In the genomic region with DNA sequence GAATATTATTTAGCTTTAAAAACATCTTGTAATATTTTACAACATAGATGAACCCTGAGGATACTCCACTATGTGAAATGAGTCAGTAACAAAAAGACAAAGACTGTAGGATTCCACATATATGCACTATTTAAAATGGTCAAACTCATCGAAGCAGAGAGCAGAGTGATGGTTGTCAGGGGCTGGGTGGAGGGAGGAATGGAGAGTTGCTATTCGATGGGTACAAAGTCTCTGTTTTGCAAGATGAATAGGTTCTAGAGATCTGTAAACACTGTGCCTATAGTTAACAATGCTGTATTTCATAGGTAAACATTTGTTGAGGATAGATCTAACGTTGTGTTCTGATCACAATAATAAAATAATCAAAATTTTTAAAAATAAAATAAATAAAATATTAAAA, we compare ENCODE assay signal across 29 cellular contexts.
"Had no signal": no experiment of that assay in that cellular context is flagged by ENCODE, and none has a peak within 500 bp of the region (broad histone marks: within the 10 kb centered on the region; RNA-seq: fewer than 3 reads in every experiment).

No MANE protein-coding gene starts in this region.

- H3K9me3 ChIP-seq: ascending aorta, breast epithelium, colonic mucosa, esophagus squamous epithelium, gastroesophageal sphincter, heart right ventricle had no signal

- H3K36me3 Mint-ChIP-seq: activated CD4-positive, alpha-beta memory T cell treated with anti-CD3 and anti-CD28 coated beads for 36 hours; activated CD8-positive, alpha-beta memory T cell treated with anti-CD3 and anti-CD28 coated beads, Interleukin-2, amount 10 ng/mL, durations not matched to agents 7 days and 5 days; activated naive CD4-positive, alpha-beta T cell treated with anti-CD3 and anti-CD28 coated beads, Interleukin-2, amount 10 ng/mL, durations not matched to agents 7 days and 5 days; activated naive CD4-positive, alpha-beta T cell treated with anti-CD3 and anti-CD28 coated beads, Interleukin-2, amount 50 U/mL, for 72 hours; activated naive CD8-positive, alpha-beta T cell treated with anti-CD3 and anti-CD28 coated beads, Interleukin-2, amount 10 ng/mL, durations not matched to agents 7 days and 5 days; brain had no signal

- H3K27me3 Mint-ChIP-seq: activated CD4-positive, alpha-beta memory T cell treated with anti-CD3 and anti-CD28 coated beads for 36 hours; activated CD4-positive, alpha-beta T cell treated with anti-CD3 and anti-CD28 coated beads for 36 hours; activated CD4-positive, alpha-beta T cell treated with anti-CD3 and anti-CD28 coated beads, Interleukin-2, amount 10 ng/mL, durations not matched to agents 24 days and 14 days; activated CD8-positive, alpha-beta memory T cell treated with anti-CD3 and anti-CD28 coated beads, Interleukin-2, amount 10 ng/mL, durations not matched to agents 7 days and 5 days; activated naive CD4-positive, alpha-beta T cell treated with anti-CD3 and anti-CD28 coated beads, Interleukin-2, amount 10 ng/mL, durations not matched to agents 7 days and 5 days; activated naive CD8-positive, alpha-beta T cell treated with anti-CD3 and anti-CD28 coated beads, Interleukin-2, amount 10 ng/mL, durations not matched to agents 7 days and 5 days; activated T-cell treated with anti-CD3 and anti-CD28 coated beads, Interleukin-2, amount 50 U/mL, for 24 hours had no signal

- H3K27ac Mint-ChIP-seq: activated CD4-positive, alpha-beta memory T cell treated with anti-CD3 and anti-CD28 coated beads for 36 hours; activated CD4-positive, alpha-beta T cell treated with anti-CD3 and anti-CD28 coated beads for 36 hours; activated CD4-positive, alpha-beta T cell treated with anti-CD3 and anti-CD28 coated beads, Interleukin-2, amount 10 ng/mL, durations not matched to agents 24 days and 14 days; activated CD8-positive, alpha-beta memory T cell treated with anti-CD3 and anti-CD28 coated beads, Interleukin-2, amount 10 ng/mL, durations not matched to agents 7 days and 5 days; activated CD8-positive, alpha-beta T cell treated with anti-CD3 and anti-CD28 coated beads, Interleukin-2, amount 10 ng/mL, durations not matched to agents 7 days and 5 days; activated naive CD4-positive, alpha-beta T cell treated with anti-CD3 and anti-CD28 coated beads, Interleukin-2, amount 10 ng/mL, durations not matched to agents 7 days and 5 days; activated naive CD4-positive, alpha-beta T cell treated with anti-CD3 and anti-CD28 coated beads, Interleukin-2, amount 50 U/mL, for 72 hours; activated naive CD8-positive, alpha-beta T cell treated with anti-CD3 and anti-CD28 coated beads, Interleukin-2, amount 10 ng/mL, durations not matched to agents 7 days and 5 days; activated T-cell treated with anti-CD3 and anti-CD28 coated beads, Interleukin-2, amount 50 U/mL, for 24 hours; activated T-cell treated with anti-CD3 and anti-CD28 coated beads, Interleukin-2, amount 50 U/mL, for 72 hours; brain had no signal

- H3K4me1 ChIP-seq: ascending aorta, breast epithelium, colonic mucosa, esophagus squamous epithelium, gastroesophageal sphincter, heart right ventricle had no signal

- H3K9me3 Mint-ChIP-seq: activated CD4-positive, alpha-beta T cell treated with anti-CD3 and anti-CD28 coated beads, Interleukin-2, amount 10 ng/mL, durations not matched to agents 24 days and 14 days; activated naive CD4-positive, alpha-beta T cell treated with anti-CD3 and anti-CD28 coated beads, Interleukin-2, amount 10 ng/mL, durations not matched to agents 7 days and 5 days had no signal

- H3K36me3 ChIP-seq: ascending aorta, breast epithelium, cardiac muscle cell, colonic mucosa, esophagus squamous epithelium, gastroesophageal sphincter, heart right ventricle had no signal

- H3K4me3 ChIP-seq: ascending aorta, breast epithelium, cardiac muscle cell, colonic mucosa, esophagus squamous epithelium, gastroesophageal sphincter, heart right ventricle had no signal

- DNase-seq: activated CD4-positive, alpha-beta memory T cell treated with anti-CD3 and anti-CD28 coated beads for 36 hours; activated CD4-positive, alpha-beta T cell treated with anti-CD3 and anti-CD28 coated beads for 36 hours; activated CD4-positive, alpha-beta T cell treated with anti-CD3 and anti-CD28 coated beads, Interleukin-2, amount 10 ng/mL, durations not matched to agents 24 days and 14 days; activated CD4-positive, CD25-positive, alpha-beta regulatory T cell; activated CD4-positive, CD25-positive, alpha-beta regulatory T cell treated with anti-CD3 and anti-CD28 coated beads, Interleukin-2, amount 50 U/mL, for 72 hours; activated CD8-positive, alpha-beta memory T cell treated with anti-CD3 and anti-CD28 coated beads, Interleukin-2, amount 10 ng/mL, durations not matched to agents 7 days and 5 days; activated CD8-positive, alpha-beta memory T cell treated with anti-CD3 and anti-CD28 coated beads, Interleukin-2, amount 50 U/mL, for 4 hours; activated CD8-positive, alpha-beta T cell treated with anti-CD3 and anti-CD28 coated beads, Interleukin-2, amount 10 ng/mL, durations not matched to agents 7 days and 5 days; activated gamma-delta T cell; activated naive CD4-positive, alpha-beta T cell; activated naive CD4-positive, alpha-beta T cell treated with anti-CD3 and anti-CD28 coated beads, Interleukin-2, amount 10 ng/mL, durations not matched to agents 7 days and 5 days; activated naive CD8-positive, alpha-beta T cell treated with anti-CD3 and anti-CD28 coated beads, Interleukin-2, amount 10 ng/mL, durations not matched to agents 7 days and 5 days; activated T-cell treated with anti-CD3 and anti-CD28 coated beads for 4 hours; activated T-cell treated with anti-CD3 and anti-CD28 coated beads, Interleukin-2, amount 50 U/mL, for 24 hours; activated T-cell treated with anti-CD3 and anti-CD28 coated beads, Interleukin-2, amount 50 U/mL, for 72 hours; central memory CD4-positive, alpha-beta T cell; cerebellar nuclear complex; colonic mucosa; effector CD8-positive, alpha-beta T cell; esophagus squamous epithelium; foreskin melanocyte; heart right ventricle; T-helper 2 cell had no signal

- H3K27me3 ChIP-seq: ascending aorta, breast epithelium, cardiac muscle cell, colonic mucosa, esophagus squamous epithelium, gastroesophageal sphincter, heart right ventricle had no signal

- H3K4me3 Mint-ChIP-seq: activated CD4-positive, alpha-beta memory T cell treated with anti-CD3 and anti-CD28 coated beads for 36 hours; activated CD4-positive, alpha-beta T cell treated with anti-CD3 and anti-CD28 coated beads for 36 hours; activated CD4-positive, alpha-beta T cell treated with anti-CD3 and anti-CD28 coated beads, Interleukin-2, amount 10 ng/mL, durations not matched to agents 24 days and 14 days; activated CD8-positive, alpha-beta memory T cell treated with anti-CD3 and anti-CD28 coated beads, Interleukin-2, amount 10 ng/mL, durations not matched to agents 7 days and 5 days; activated CD8-positive, alpha-beta T cell treated with anti-CD3 and anti-CD28 coated beads, Interleukin-2, amount 10 ng/mL, durations not matched to agents 7 days and 5 days; activated naive CD4-positive, alpha-beta T cell treated with anti-CD3 and anti-CD28 coated beads, Interleukin-2, amount 10 ng/mL, durations not matched to agents 7 days and 5 days; activated naive CD8-positive, alpha-beta T cell treated with anti-CD3 and anti-CD28 coated beads, Interleukin-2, amount 10 ng/mL, durations not matched to agents 7 days and 5 days; activated T-cell treated with anti-CD3 and anti-CD28 coated beads, Interleukin-2, amount 50 U/mL, for 24 hours; activated T-cell treated with anti-CD3 and anti-CD28 coated beads, Interleukin-2, amount 50 U/mL, for 72 hours; brain had no signal

- H3K4me1 Mint-ChIP-seq: activated CD4-positive, alpha-beta T cell treated with anti-CD3 and anti-CD28 coated beads for 36 hours; activated CD4-positive, alpha-beta T cell treated with anti-CD3 and anti-CD28 coated beads, Interleukin-2, amount 10 ng/mL, durations not matched to agents 24 days and 14 days; activated CD8-positive, alpha-beta memory T cell treated with anti-CD3 and anti-CD28 coated beads, Interleukin-2, amount 10 ng/mL, durations not matched to agents 7 days and 5 days; activated naive CD4-positive, alpha-beta T cell treated with anti-CD3 and anti-CD28 coated beads, Interleukin-2, amount 10 ng/mL, durations not matched to agents 7 days and 5 days; activated naive CD8-positive, alpha-beta T cell treated with anti-CD3 and anti-CD28 coated beads, Interleukin-2, amount 10 ng/mL, durations not matched to agents 7 days and 5 days had no signal
